ENCODE assay signal across 27 cellular contexts in the genomic region with DNA sequence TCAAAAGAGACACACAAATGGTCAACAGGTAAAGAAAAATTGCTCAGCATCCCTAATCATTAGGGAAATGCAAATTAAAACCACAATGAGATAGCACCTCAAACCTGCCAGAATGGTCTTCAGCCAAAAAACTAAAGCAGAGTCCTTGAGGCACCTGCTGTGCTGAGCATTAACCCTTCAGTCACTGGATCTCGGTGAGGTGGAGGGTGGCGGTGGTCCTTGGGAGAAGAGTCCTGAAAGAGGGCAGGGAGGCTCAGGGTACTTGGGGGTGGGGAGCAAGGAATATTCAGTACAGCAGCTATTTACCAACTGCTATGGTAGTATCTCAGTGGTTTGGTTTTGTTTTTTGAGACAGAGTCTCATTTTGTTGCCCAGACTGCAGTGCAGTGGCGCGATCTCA.
"Had no signal": no experiment of that assay in that cellular context is flagged by ENCODE, and none has a peak within 500 bp of the region (broad histone marks: within the 10 kb centered on the region; RNA-seq: fewer than 3 reads in every experiment).

No MANE protein-coding gene starts in this region.

- H3K36me3 Mint-ChIP-seq: memory B cell, natural killer cell had no signal

- H3K4me3 Mint-ChIP-seq: memory B cell; natural killer cell; stimulated activated naive CD8-positive, alpha-beta T cell treated with anti-CD3 and anti-CD28 coated beads, Interleukin-15, amount 100 ng/mL, for 72 hours had no signal

- H3K9me3 ChIP-seq: gastrocnemius medialis, heart left ventricle, neutrophil, right lobe of liver, suprapubic skin, transverse colon, upper lobe of right lung, uterus had no signal

- H3K9ac ChIP-seq: parathyroid adenoma had no signal

- H3K4me1 ChIP-seq: parathyroid adenoma, right lobe of liver, suprapubic skin, transverse colon, upper lobe of right lung, uterus had no signal

- H3K4me2 ChIP-seq: hepatocyte had no signal

- H3K36me3 ChIP-seq: gastrocnemius medialis, heart left ventricle, neutrophil, right lobe of liver, suprapubic skin, transverse colon, upper lobe of right lung, uterus had no signal

- H3K4me1 Mint-ChIP-seq: memory B cell; natural killer cell; stimulated activated naive CD8-positive, alpha-beta T cell treated with anti-CD3 and anti-CD28 coated beads, Interleukin-15, amount 100 ng/mL, for 72 hours had no signal

- H3K27ac ChIP-seq: dorsolateral prefrontal cortex, epithelial cell of prostate, gastrocnemius medialis, heart left ventricle, hepatocyte, neutrophil, parathyroid adenoma, right lobe of liver, suprapubic skin, transverse colon, upper lobe of right lung, uterus had no signal

- H3K27ac Mint-ChIP-seq: memory B cell; natural killer cell; progenitor cell of endocrine pancreas; stimulated activated naive CD8-positive, alpha-beta T cell treated with anti-CD3 and anti-CD28 coated beads, Interleukin-15, amount 100 ng/mL, for 72 hours had no signal

- FAIRE-seq: colon, kidney, small intestine had no signal

- H3K9me3 Mint-ChIP-seq: natural killer cell; stimulated activated naive CD8-positive, alpha-beta T cell treated with anti-CD3 and anti-CD28 coated beads, Interleukin-15, amount 100 ng/mL, for 72 hours had no signal

- H3K4me3 ChIP-seq: dorsolateral prefrontal cortex, gastrocnemius medialis, heart left ventricle, hepatocyte, lung, right lobe of liver, suprapubic skin, transverse colon, upper lobe of right lung, uterus had no signal

- H3K27me3 Mint-ChIP-seq: progenitor cell of endocrine pancreas had no signal

- ATAC-seq: esophagus mucosa; gastrocnemius medialis; heart left ventricle; left lobe of liver; natural killer cell; right lobe of liver; stimulated activated naive CD8-positive, alpha-beta T cell treated with anti-CD3 and anti-CD28 coated beads, Interleukin-15, amount 100 ng/mL, for 72 hours; upper lobe of right lung had no signal

- H3K27me3 ChIP-seq: heart left ventricle, hepatocyte, right lobe of liver, transverse colon, upper lobe of right lung, uterus had no signal

- H2AFZ ChIP-seq: hepatocyte, parathyroid adenoma had no signal

- DNase-seq: dorsolateral prefrontal cortex; effector CD4-positive, alpha-beta T cell; foreskin fibroblast; gastrocnemius medialis; heart left ventricle; kidney; natural killer cell; right lobe of liver; small intestine; stimulated activated CD4-positive, alpha-beta T cell treated with anti-CD3 and anti-CD28 coated beads, Interleukin-15, amount 100 ng/mL, for 24 hours; stimulated activated CD4-positive, alpha-beta T cell treated with anti-CD3 and anti-CD28 coated beads, Interleukin-2, amount 100 ng/mL, for 48 hours; stimulated activated naive CD4-positive, alpha-beta T cell; stimulated activated naive CD8-positive, alpha-beta T cell treated with anti-CD3 and anti-CD28 coated beads, Interleukin-15, amount 100 ng/mL, for 72 hours; transverse colon; upper lobe of right lung; uterus had no signal
